Comparison of ENCODE assay signal across 25 cellular contexts in the genomic region with DNA sequence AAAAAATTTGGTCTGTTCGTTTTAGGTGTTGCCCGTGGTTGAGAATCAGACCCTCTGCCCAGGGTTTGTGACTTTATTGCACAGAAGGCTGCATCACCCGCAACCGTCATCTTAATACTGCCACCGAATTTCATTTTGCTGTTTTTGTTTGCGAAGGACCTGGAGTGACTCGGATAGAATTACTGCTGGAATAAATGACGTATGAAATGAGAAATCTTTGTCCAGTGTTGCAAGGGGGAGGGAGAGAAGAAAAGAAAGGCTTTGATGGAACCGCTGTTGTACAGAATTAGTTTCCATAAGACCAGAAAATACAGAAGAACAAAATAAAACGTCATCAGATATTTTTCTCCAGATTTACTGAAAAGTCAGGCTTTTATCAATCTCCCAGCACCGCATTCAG.
"Had no signal": no experiment of that assay in that cellular context is flagged by ENCODE, and none has a peak within 500 bp of the region (broad histone marks: within the 10 kb centered on the region; RNA-seq: fewer than 3 reads in every experiment).

No MANE protein-coding gene starts in this region.

- H3K36me3 Mint-ChIP-seq: activated CD8-positive, alpha-beta memory T cell treated with anti-CD3 and anti-CD28 coated beads, Interleukin-2, amount 10 ng/mL, durations not matched to agents 7 days and 5 days; activated naive CD4-positive, alpha-beta T cell treated with anti-CD3 and anti-CD28 coated beads, Interleukin-2, amount 50 U/mL, for 24 hours had no signal

- H3K9me3 ChIP-seq: MG63 had no signal

- H3K4me1 ChIP-seq: breast epithelium had no signal

- H3K27me3 ChIP-seq: breast epithelium, MG63 had no signal

- H3K4me3 ChIP-seq: breast epithelium, MG63 had no signal

- H3K27ac Mint-ChIP-seq: activated B cell treated with CpG ODN at 0.5 μM for 24 hours; activated CD4-positive, alpha-beta T cell treated with anti-CD3 and anti-CD28 coated beads, Interleukin-2, amount 10 ng/mL, durations not matched to agents 24 days and 14 days; activated CD8-positive, alpha-beta memory T cell treated with anti-CD3 and anti-CD28 coated beads, Interleukin-2, amount 10 ng/mL, durations not matched to agents 7 days and 5 days; activated naive CD4-positive, alpha-beta T cell treated with anti-CD3 and anti-CD28 coated beads, Interleukin-2, amount 50 U/mL, for 24 hours; activated T-cell treated with anti-CD3 and anti-CD28 coated beads, Interleukin-2, amount 50 U/mL, for 24 hours; activated T-helper 1 cell treated with anti-CD3 and anti-CD28 coated beads, Interleukin-12 subunit alpha, Interleukin-12 subunit beta, Interleukin-2, Interleukin-4 antibody, amounts not matched to agents 30 ng/mL and 10 ng/mL and 1 ng/mL, durations not matched to agents 14 hours and 24 hours and 36 hours; T-helper 1 cell treated with Interleukin-12 subunit alpha and Interleukin-12 subunit beta and Interleukin-4 antibody, amounts not matched to agents 30 μg/mL and 1 μg/mL, for 36 hours had no signal

- ATAC-seq: activated CD8-positive, alpha-beta memory T cell treated with anti-CD3 and anti-CD28 coated beads, Interleukin-2, amount 10 ng/mL, durations not matched to agents 7 days and 5 days; PC-3 had no signal

- H3K4me3 Mint-ChIP-seq: activated B cell treated with CpG ODN at 0.5 μM for 24 hours; activated CD4-positive, alpha-beta T cell treated with anti-CD3 and anti-CD28 coated beads, Interleukin-2, amount 10 ng/mL, durations not matched to agents 24 days and 14 days; activated CD8-positive, alpha-beta memory T cell treated with anti-CD3 and anti-CD28 coated beads, Interleukin-2, amount 10 ng/mL, durations not matched to agents 7 days and 5 days; activated naive CD4-positive, alpha-beta T cell treated with anti-CD3 and anti-CD28 coated beads, Interleukin-2, amount 50 U/mL, for 24 hours; activated T-cell treated with anti-CD3 and anti-CD28 coated beads, Interleukin-2, amount 50 U/mL, for 24 hours; activated T-helper 1 cell treated with anti-CD3 and anti-CD28 coated beads, Interleukin-12 subunit alpha, Interleukin-12 subunit beta, Interleukin-2, Interleukin-4 antibody, amounts not matched to agents 30 ng/mL and 10 ng/mL and 1 ng/mL, durations not matched to agents 14 hours and 24 hours and 36 hours; T-helper 1 cell treated with Interleukin-12 subunit alpha and Interleukin-12 subunit beta and Interleukin-4 antibody, amounts not matched to agents 30 μg/mL and 1 μg/mL, for 36 hours had no signal

- H3K9me3 Mint-ChIP-seq: activated naive CD4-positive, alpha-beta T cell treated with anti-CD3 and anti-CD28 coated beads, Interleukin-2, amount 50 U/mL, for 24 hours had no signal

- DNase-seq: activated B cell treated with CpG ODN at 0.5 μM for 24 hours; activated CD4-positive, alpha-beta T cell treated with anti-CD3 and anti-CD28 coated beads for 1 hour; activated CD4-positive, alpha-beta T cell treated with anti-CD3 and anti-CD28 coated beads, Interleukin-2, amount 10 ng/mL, durations not matched to agents 24 days and 14 days; activated CD4-positive, alpha-beta T cell treated with anti-CD3 and anti-CD28 coated beads, Interleukin-2, amount 50 U/mL, for 48 hours; activated CD8-positive, alpha-beta memory T cell treated with anti-CD3 and anti-CD28 coated beads, Interleukin-2, amount 10 ng/mL, durations not matched to agents 7 days and 5 days; activated effector memory CD4-positive, alpha-beta T cell treated with Interleukin-2 at 50 U/mL for 16 hours; activated naive CD4-positive, alpha-beta T cell; activated T-cell treated with anti-CD3 and anti-CD28 coated beads, Interleukin-2, amount 50 U/mL, for 24 hours; aorta; caudate nucleus; MG63; MV-4-11; NCI-H1092 treated with DMSO at 0.1 percent for 48 hours; NCI-H1417 treated with DMSO at 0.1 percent for 48 hours; NCI-H1694; NCI-H2029 treated with DMSO at 0.1 percent for 48 hours; NCI-H345; NCI-H510A; NCI-H526 treated with DMSO at 0.1 percent for 48 hours; PC-3; SHP77 had no signal

- H3K36me3 ChIP-seq: breast epithelium, MG63 had no signal

- H3K27ac ChIP-seq: breast epithelium had no signal

- H3K27me3 Mint-ChIP-seq: activated B cell treated with CpG ODN at 0.5 μM for 24 hours; activated CD4-positive, alpha-beta T cell treated with anti-CD3 and anti-CD28 coated beads, Interleukin-2, amount 10 ng/mL, durations not matched to agents 24 days and 14 days; activated CD8-positive, alpha-beta memory T cell treated with anti-CD3 and anti-CD28 coated beads, Interleukin-2, amount 10 ng/mL, durations not matched to agents 7 days and 5 days; activated naive CD4-positive, alpha-beta T cell treated with anti-CD3 and anti-CD28 coated beads, Interleukin-2, amount 50 U/mL, for 24 hours; activated T-cell treated with anti-CD3 and anti-CD28 coated beads, Interleukin-2, amount 50 U/mL, for 24 hours had no signal

- H3K4me1 Mint-ChIP-seq: activated B cell treated with CpG ODN at 0.5 μM for 24 hours; activated CD4-positive, alpha-beta T cell treated with anti-CD3 and anti-CD28 coated beads, Interleukin-2, amount 10 ng/mL, durations not matched to agents 24 days and 14 days; activated CD8-positive, alpha-beta memory T cell treated with anti-CD3 and anti-CD28 coated beads, Interleukin-2, amount 10 ng/mL, durations not matched to agents 7 days and 5 days; activated naive CD4-positive, alpha-beta T cell treated with anti-CD3 and anti-CD28 coated beads, Interleukin-2, amount 50 U/mL, for 24 hours had no signal
